1 cellular context compared by ENCODE assay signal in the genomic region with DNA sequence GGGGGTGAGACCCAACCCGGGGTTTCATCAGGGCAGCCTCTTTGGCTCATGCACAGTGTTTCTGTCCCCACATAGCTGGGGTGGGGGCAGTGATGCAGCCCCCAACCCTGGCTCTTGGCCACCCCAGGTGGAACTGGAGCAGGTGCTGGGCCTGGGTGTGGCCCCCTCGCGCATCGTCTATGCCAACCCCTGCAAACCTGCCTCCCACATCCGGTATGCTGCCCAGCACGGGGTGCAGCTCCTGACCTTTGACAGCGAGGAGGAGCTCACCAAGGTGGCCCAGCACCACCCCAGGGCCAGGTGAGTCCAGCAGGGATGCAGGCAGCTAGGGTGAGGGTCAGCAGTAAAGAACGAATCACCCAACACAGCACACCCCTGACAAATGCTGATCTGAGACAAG.
TF ChIP-seq lines count a peak whose summit lies in the region.

No MANE protein-coding gene starts in this region.

TF ChIP-seq in H1, 55 proteins besides CTCF, POLR2A, EP300 and RAD21:
- no peak for TF ChIP-seq HDAC2 (IDR thresholded peaks at IDR 0.05; ENCODE audit: borderline replicate concordance in 1 of 2, low read depth in 2 of 2, low read length in 2 of 2)
